10 cellular contexts compared by ENCODE assay signal in the genomic region with DNA sequence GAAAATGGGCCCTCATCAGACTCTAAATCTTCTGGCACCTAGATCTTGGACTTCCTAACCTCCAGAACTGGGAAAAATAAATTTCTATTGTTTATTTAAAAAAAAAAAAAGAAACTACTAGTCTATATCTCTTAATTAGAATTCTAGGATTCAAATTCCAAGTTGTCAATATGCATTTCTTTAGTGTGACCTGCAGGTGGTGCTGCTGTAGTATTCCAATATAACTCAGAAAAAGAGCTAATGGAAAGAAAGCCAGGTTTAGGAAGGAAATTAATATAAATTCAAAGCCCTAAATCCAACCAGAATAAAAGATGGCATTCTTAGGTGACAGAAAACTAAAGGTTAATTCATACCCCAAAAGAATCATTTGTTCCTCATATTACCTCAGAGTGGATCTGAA.
DNase-seq lines count a peak whose midpoint lies in the region; ATAC-seq and TF ChIP-seq lines count a peak whose summit lies in the region.
"Had no signal": no experiment of that assay in that cellular context is flagged by ENCODE, and none has a peak within 500 bp of the region (broad histone marks: within the 10 kb centered on the region; RNA-seq: fewer than 3 reads in every experiment).

No MANE protein-coding gene starts in this region.

- no peaks in the 10 kb centered on the region for H3K4me1 ChIP-seq in smooth muscle cell (ENCODE audit: low read depth)
- H3K4me1 ChIP-seq: lower lobe of right lung had no signal

- intact Hi-C loops in activated naive CD4-positive, alpha-beta T cell treated with anti-CD3 and anti-CD28 coated beads for 36 hours (cut with micrococcal nuclease), result loop anchor here (10.0 kb wide), 1 partner anchor 191 kb away; a partner anchor contains a TSS

- H3K36me3 ChIP-seq in smooth muscle cell (ENCODE audit: low read depth), result no peaks in the 10 kb centered on the region
- H3K36me3 ChIP-seq: lower lobe of right lung had no signal

- no peaks in the 10 kb centered on the region for H3K9me3 ChIP-seq in smooth muscle cell (replicated peaks; ENCODE audit: low read depth)
- H3K9me3 ChIP-seq: lower lobe of right lung had no signal

- CTCF ChIA-PET in activated naive CD4-positive, alpha-beta T cell treated with anti-CD3 and anti-CD28 coated beads for 36 hours (lab: Charles Lee), result interaction anchor here (0.6 kb wide), 1 partner anchor 13 kb away, joined by 3 read pairs; no protein-coding TSS in a partner anchor

- H3K27ac Mint-ChIP-seq in activated naive CD4-positive, alpha-beta T cell treated with anti-CD3 and anti-CD28 coated beads for 36 hours, result no peak overlapping the region
- H3K27ac Mint-ChIP-seq: activated naive CD8-positive, alpha-beta T cell had no signal

- DNase-seq in activated naive CD4-positive, alpha-beta T cell treated with anti-CD3 and anti-CD28 coated beads for 36 hours, result peak; percentile 5
- DNase-seq in activated naive CD4-positive, alpha-beta T cell treated with Interleukin-2 at 50 U/mL for 16 hours, result no peak
- peak; percentile 24 for DNase-seq in NCI-H69 (lab: John Stamatoyannopoulos, UW)
- no peak for DNase-seq in epithelial cell of proximal tubule (ENCODE audit: low read depth)
- DNase-seq in smooth muscle cell (lab: John Stamatoyannopoulos, UW; ENCODE audit: unreplicated experiment), result no peak
- DNase-seq in DMS153 (lab: John Stamatoyannopoulos, UW), result no peak
- DNase-seq in AG08395 (ENCODE audit: low spot score), result no peak
- DNase-seq: lower lobe of right lung had no signal

- H4K20me1 ChIP-seq in smooth muscle cell (ENCODE audit: low read depth), result no peaks in the 10 kb centered on the region

- H3K79me2 ChIP-seq in smooth muscle cell (ENCODE audit: low read depth), result no peaks in the 10 kb centered on the region

- H3K9ac ChIP-seq in smooth muscle cell (ENCODE audit: low read depth), result no peak overlapping the region

- H3K4me3 ChIP-seq in epithelial cell of proximal tubule (ENCODE audit: low read depth, low read length) (no peak overlapping the region), smooth muscle cell (no peak overlapping the region)
- H3K4me3 ChIP-seq: lower lobe of right lung had no signal

- H3K27me3 Mint-ChIP-seq in activated naive CD4-positive, alpha-beta T cell treated with anti-CD3 and anti-CD28 coated beads for 36 hours (ENCODE audit: low read depth), result no peaks in the 10 kb centered on the region
- H3K27me3 Mint-ChIP-seq: activated naive CD8-positive, alpha-beta T cell had no signal

- no peak overlapping the region for H3K4me2 ChIP-seq in smooth muscle cell

- H3K9me3 Mint-ChIP-seq in activated naive CD4-positive, alpha-beta T cell treated with anti-CD3 and anti-CD28 coated beads for 36 hours, result no peaks in the 10 kb centered on the region

- H3K4me1 Mint-ChIP-seq in activated naive CD4-positive, alpha-beta T cell treated with anti-CD3 and anti-CD28 coated beads for 36 hours (ENCODE audit: low read depth), result no peaks in the 10 kb centered on the region

- no peak for ATAC-seq in HG03045 (IDR thresholded peaks at IDR 0.05; ENCODE audit: unreplicated experiment)
- ATAC-seq: lower lobe of right lung had no signal

- no peak overlapping the region for H3K27ac ChIP-seq in smooth muscle cell (ENCODE audit: low read depth)
- H3K27ac ChIP-seq: lower lobe of right lung had no signal

- no peaks in the 10 kb centered on the region for H3K27me3 ChIP-seq in smooth muscle cell (ENCODE audit: low read depth)

- H3K4me3 Mint-ChIP-seq in activated naive CD4-positive, alpha-beta T cell treated with anti-CD3 and anti-CD28 coated beads for 36 hours, result no peak overlapping the region
- H3K4me3 Mint-ChIP-seq: activated naive CD8-positive, alpha-beta T cell had no signal

- peak; percentile 44 for TF ChIP-seq CTCF in epithelial cell of proximal tubule (conservative IDR thresholded peaks at IDR 0.05; ENCODE audit: low read depth, low read length)
- peak; percentile 37 for TF ChIP-seq CTCF in smooth muscle cell (IDR thresholded peaks at IDR 0.05; ENCODE audit: borderline replicate concordance, insufficient read depth, poor library complexity, severe bottlenecking)

- no peak overlapping the region for H2AFZ ChIP-seq in smooth muscle cell (ENCODE audit: low read depth)

- H3F3A ChIP-seq in smooth muscle cell (ENCODE audit: low read depth), result no peaks in the 10 kb centered on the region

- no peaks in the 10 kb centered on the region for H3K36me3 Mint-ChIP-seq in activated naive CD4-positive, alpha-beta T cell treated with anti-CD3 and anti-CD28 coated beads for 36 hours (ENCODE audit: low read depth)
- H3K36me3 Mint-ChIP-seq: activated naive CD8-positive, alpha-beta T cell had no signal

Comparison
In these comparisons a context has a peak if more than half of its experiments do, and no peak if none do; other contexts are left out.
1. DNase-seq: peak in activated naive CD4-positive, alpha-beta T cell treated with anti-CD3 and anti-CD28 coated beads for 36 hours (single experiment) and NCI-H69 (single experiment); none in activated naive CD4-positive, alpha-beta T cell treated with Interleukin-2 at 50 U/mL for 16 hours (single experiment), epithelial cell of proximal tubule (single experiment), smooth muscle cell (single experiment), DMS153 (single experiment) and AG08395 (single experiment).